In the genomic region with DNA sequence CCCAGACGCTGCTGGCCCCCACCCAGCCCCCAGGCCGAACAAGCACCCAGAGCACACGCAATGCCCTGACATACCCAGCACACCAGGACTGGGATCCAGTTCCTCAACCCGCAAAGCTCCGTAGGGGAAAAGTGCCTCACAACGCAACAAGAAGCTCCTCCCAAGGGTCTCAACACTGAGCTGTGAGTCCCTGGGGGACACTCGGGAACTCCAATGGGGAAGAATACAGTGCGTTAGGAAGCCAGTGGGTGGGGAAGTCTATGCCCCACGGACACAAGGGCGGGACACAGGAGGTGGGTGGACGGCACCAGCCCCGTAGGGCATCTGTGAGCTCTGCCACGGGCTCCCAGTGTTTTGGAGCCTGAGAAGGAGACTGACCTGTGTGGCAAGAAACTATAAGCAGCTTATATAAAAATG, we compare ENCODE assay signal across 9 cellular contexts. TPM values are rescaled to one million over a fixed set of nuclear protein-coding genes. Genes with fewer than 3 reads are reported as not detected.
A peak's percentile ranks its signal among the peaks of the same experiment; 100 is the strongest.
DNase-seq lines count a peak whose midpoint lies in the region; ATAC-seq and TF ChIP-seq lines count a peak whose summit lies in the region.
"Had no signal": no experiment of that assay in that cellular context is flagged by ENCODE, and none has a peak within 500 bp of the region (broad histone marks: within the 10 kb centered on the region; RNA-seq: fewer than 3 reads in every experiment).

No MANE protein-coding gene starts in this region.

- DNase-seq in SK-N-SH (no peak), SK-N-DZ (ENCODE audit: low spot score) (peak; percentile 44), fibroblast of gingiva (ENCODE audit: low read depth) (peak; percentile 65), COLO829 (ENCODE audit: low spot score) (no peak), SKM-1 treated with dmso at 0.1 percent for 144 hours (lab: John Stamatoyannopoulos, UW; ENCODE audit: unreplicated experiment) (no peak)
- DNase-seq: stimulated activated CD4-positive, alpha-beta T cell treated with anti-CD3 and anti-CD28 coated beads, Interleukin-1b, Interleukin-23, amount 100 ng/mL, for 48 hours had no signal

- no peak for TF ChIP-seq CTCF in SK-N-SH (IDR thresholded peaks at IDR 0.05)

- H3K4me1 ChIP-seq in SK-N-SH (ENCODE audit: control insufficient read depth in 1 of 2, insufficient read depth in 2 of 2, low read depth in 1 of 2, low read length in 1 of 2) = peaks cover 13 to 19% of the 10 kb centered on the region in 2 experiments; a peak in 2 of 4 replicates
- H3K4me1 ChIP-seq in stomach smooth muscle (ENCODE audit: control insufficient read depth, insufficient read depth, low read length) = peaks cover 38% of the 10 kb centered on the region

- H3K27ac ChIP-seq in SK-N-SH (ENCODE audit: low read depth in 2 of 2, low read length in 1 of 2) (0 out of 4 replicates have a peak overlapping the region, but pooled peaks of 1 of the 2 experiments have one; percentile 25), stomach smooth muscle (ENCODE audit: low read length) (peak overlapping the region; percentile 24)

- POLR2A ChIA-PET in SK-N-SH (lab: Yijun Ruan, JAX) = no interaction called here

- H3K4me2 ChIP-seq in SK-N-SH = peak overlapping the region; percentile 78

- ATAC-seq in SK-N-SH treated with all-trans-retinoic acid at 6 μM for 48 hours (no peak), GM21515 (IDR thresholded peaks at IDR 0.05; ENCODE audit: unreplicated experiment) (no peak)

- no peak overlapping the region for H2AFZ ChIP-seq in SK-N-SH (ENCODE audit: low read depth)

- H3K9ac ChIP-seq in SK-N-SH (peak overlapping the region; percentile 11; the same call in 1 of the 2 replicates), stomach smooth muscle (ENCODE audit: low read length in 2 of 2) (peak overlapping the region; percentile 37 to 55)

- no peaks in the 10 kb centered on the region for H3K9me3 ChIP-seq in SK-N-SH
- no peaks in the 10 kb centered on the region for H3K9me3 ChIP-seq in stomach smooth muscle (ENCODE audit: control insufficient read depth in 2 of 2, low read length in 2 of 2)

- peaks cover under 1 to 10% of the 10 kb centered on the region in 2 experiments for H3K36me3 ChIP-seq in SK-N-SH (replicated peaks in 1 of 2; ENCODE audit: control insufficient read depth in 1 of 2, insufficient read depth in 2 of 2, low read length in 1 of 2)
- peaks cover 8% of the 10 kb centered on the region in 2 donors for H3K36me3 ChIP-seq in stomach smooth muscle (ENCODE audit: control insufficient read depth in 2 of 2, insufficient read depth in 2 of 2, low read length in 2 of 2)

- no peaks in the 10 kb centered on the region for H3F3A ChIP-seq in SK-N-SH (replicated peaks; ENCODE audit: insufficient read depth)

- no peaks in the 10 kb centered on the region for H3K27me3 ChIP-seq in SK-N-SH (ENCODE audit: insufficient read depth)
- no peaks in the 10 kb centered on the region for H3K27me3 ChIP-seq in stomach smooth muscle (ENCODE audit: control insufficient read depth in 1 of 2, insufficient read depth in 2 of 2, low read length in 2 of 2)

- CTCF ChIA-PET in SK-N-SH (lab: Yijun Ruan, JAX) = interaction anchor here (0.5 to 11.4 kb wide), 2 partner anchors 30 to 46 kb away, joined by 3 to 122 read pairs; no protein-coding TSS in a partner anchor

- WGBS in SK-N-SH (ENCODE audit: low lambda C conversion rate) = 73% methylated on average over 13 of the region's 13 CpGs

- H4K20me1 ChIP-seq in SK-N-SH (ENCODE audit: insufficient read depth) = peaks cover 16% of the 10 kb centered on the region

- peaks cover 47% of the 10 kb centered on the region for H3K79me2 ChIP-seq in SK-N-SH (ENCODE audit: insufficient read depth)

- TF ChIP-seq EP300 in SK-N-SH (IDR thresholded peaks at IDR 0.05; ENCODE audit: borderline replicate concordance in 1 of 2, low read depth in 1 of 2, low read length in 1 of 2) = no peak

- no peak for TF ChIP-seq RAD21 in SK-N-SH (IDR thresholded peaks at IDR 0.05; ENCODE audit: low read length)

- no peaks in the 10 kb centered on the region for H3K9me2 ChIP-seq in SK-N-SH

- H3K4me3 ChIP-seq in SK-N-SH (ENCODE audit: low read depth in 2 of 2, low read length in 1 of 2) (peak overlapping the region; percentile 48 to 89), stomach smooth muscle (ENCODE audit: low read length in 2 of 2) (peak overlapping the region in 1 of 2 donors; percentile 67)

TF ChIP-seq in SK-N-SH, 30 proteins besides CTCF, POLR2A, EP300 and RAD21 (continues in another document):
- TF ChIP-seq RXRA (IDR thresholded peaks at IDR 0.05; ENCODE audit: borderline replicate concordance, low read depth) (no peak), FOSL2 (IDR thresholded peaks at IDR 0.05; ENCODE audit: borderline replicate concordance, low read depth) (no peak), RFX5 (IDR thresholded peaks at IDR 0.05; ENCODE audit: low read length) (no peak), YY1 (IDR thresholded peaks at IDR 0.05; ENCODE audit: low read depth) (no peak)

TF ChIP-seq in SK-N-SH treated with all-trans-retinoic acid at 6 μM for 48 hours, 23 proteins besides CTCF, POLR2A, EP300 and RAD21 (continues in another document):
- TF ChIP-seq CSDC2 (CRISPR knock-in tag; IDR thresholded peaks at IDR 0.05) (no peak), RARB (CRISPR knock-in tag; IDR thresholded peaks at IDR 0.05) (no peak)
- TF ChIP-seq, protein P1, sequence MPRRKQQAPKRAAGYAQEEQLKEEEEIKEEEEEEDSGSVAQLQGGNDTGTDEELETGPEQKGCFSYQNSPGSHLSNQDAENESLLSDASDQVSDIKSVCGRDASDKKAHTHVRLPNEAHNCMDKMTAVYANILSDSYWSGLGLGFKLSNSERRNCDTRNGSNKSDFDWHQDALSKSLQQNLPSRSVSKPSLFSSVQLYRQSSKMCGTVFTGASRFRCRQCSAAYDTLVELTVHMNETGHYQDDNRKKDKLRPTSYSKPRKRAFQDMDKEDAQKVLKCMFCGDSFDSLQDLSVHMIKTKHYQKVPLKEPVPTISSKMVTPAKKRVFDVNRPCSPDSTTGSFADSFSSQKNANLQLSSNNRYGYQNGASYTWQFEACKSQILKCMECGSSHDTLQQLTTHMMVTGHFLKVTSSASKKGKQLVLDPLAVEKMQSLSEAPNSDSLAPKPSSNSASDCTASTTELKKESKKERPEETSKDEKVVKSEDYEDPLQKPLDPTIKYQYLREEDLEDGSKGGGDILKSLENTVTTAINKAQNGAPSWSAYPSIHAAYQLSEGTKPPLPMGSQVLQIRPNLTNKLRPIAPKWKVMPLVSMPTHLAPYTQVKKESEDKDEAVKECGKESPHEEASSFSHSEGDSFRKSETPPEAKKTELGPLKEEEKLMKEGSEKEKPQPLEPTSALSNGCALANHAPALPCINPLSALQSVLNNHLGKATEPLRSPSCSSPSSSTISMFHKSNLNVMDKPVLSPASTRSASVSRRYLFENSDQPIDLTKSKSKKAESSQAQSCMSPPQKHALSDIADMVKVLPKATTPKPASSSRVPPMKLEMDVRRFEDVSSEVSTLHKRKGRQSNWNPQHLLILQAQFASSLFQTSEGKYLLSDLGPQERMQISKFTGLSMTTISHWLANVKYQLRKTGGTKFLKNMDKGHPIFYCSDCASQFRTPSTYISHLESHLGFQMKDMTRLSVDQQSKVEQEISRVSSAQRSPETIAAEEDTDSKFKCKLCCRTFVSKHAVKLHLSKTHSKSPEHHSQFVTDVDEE (CRISPR knock-in tag; IDR thresholded peaks at IDR 0.05) = no peak
- TF ChIP-seq, protein P2, sequence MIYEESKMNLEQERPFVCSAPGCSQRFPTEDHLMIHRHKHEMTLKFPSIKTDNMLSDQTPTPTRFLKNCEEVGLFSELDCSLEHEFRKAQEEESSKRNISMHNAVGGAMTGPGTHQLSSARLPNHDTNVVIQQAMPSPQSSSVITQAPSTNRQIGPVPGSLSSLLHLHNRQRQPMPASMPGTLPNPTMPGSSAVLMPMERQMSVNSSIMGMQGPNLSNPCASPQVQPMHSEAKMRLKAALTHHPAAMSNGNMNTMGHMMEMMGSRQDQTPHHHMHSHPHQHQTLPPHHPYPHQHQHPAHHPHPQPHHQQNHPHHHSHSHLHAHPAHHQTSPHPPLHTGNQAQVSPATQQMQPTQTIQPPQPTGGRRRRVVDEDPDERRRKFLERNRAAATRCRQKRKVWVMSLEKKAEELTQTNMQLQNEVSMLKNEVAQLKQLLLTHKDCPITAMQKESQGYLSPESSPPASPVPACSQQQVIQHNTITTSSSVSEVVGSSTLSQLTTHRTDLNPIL (CRISPR knock-in tag; IDR thresholded peaks at IDR 0.05; ENCODE audit: low read depth) = no peak

RNA-seq across cellular contexts. Expression of a gene that starts 1.6 kb away (rescaled TPM):
- polyA plus RNA-seq in SK-N-SH (2012; rRNA removed) = 36.0 and 40.6 TPM in 2 replicates
- 19.2 and 27.9 TPM in 2 replicates for polyA plus RNA-seq in SK-N-SH (2012; cell fraction: cytosol; rRNA removed)
- polyA plus RNA-seq in SK-N-SH (2012; cell fraction: nucleus; rRNA removed) = 28.1 and 32.0 TPM in 2 replicates
- 64.2 and 98.1 TPM in 2 replicates for polyA plus RNA-seq in SK-N-DZ (2014; cell fraction: cytosol; rRNA removed)
- 49.5 and 51.8 TPM in 2 replicates for polyA plus RNA-seq in SK-N-DZ (2014; cell fraction: nucleus; rRNA removed)

RNA-seq across cellular contexts. Expression of a gene that starts 2.2 kb away (rescaled TPM):
- 40.4 and 51.0 TPM in 2 replicates for polyA plus RNA-seq in SK-N-SH (2012; rRNA removed)
- polyA plus RNA-seq in SK-N-SH (2012; cell fraction: cytosol; rRNA removed) = 34.3 and 36.4 TPM in 2 replicates
- polyA plus RNA-seq in SK-N-SH (2012; cell fraction: nucleus; rRNA removed) = 88.5 and 114 TPM in 2 replicates
- 50.3 and 67.8 TPM in 2 replicates for polyA plus RNA-seq in SK-N-DZ (2014; cell fraction: cytosol; rRNA removed)
- 58.6 and 64.8 TPM in 2 replicates for polyA plus RNA-seq in SK-N-DZ (2014; cell fraction: nucleus; rRNA removed)

RNA-seq across cellular contexts. Expression of a gene that starts 12.6 kb away (rescaled TPM):
- polyA plus RNA-seq in SK-N-SH (2012; rRNA removed) = 0.67 and 0.74 TPM in 2 replicates
- polyA plus RNA-seq in SK-N-SH (2012; cell fraction: cytosol; rRNA removed) = 0.42 and 0.52 TPM in 2 replicates
- polyA plus RNA-seq in SK-N-SH (2012; cell fraction: nucleus; rRNA removed) = 3.7 and 4.3 TPM in 2 replicates
- 0.63 and 1.4 TPM in 2 replicates for polyA plus RNA-seq in SK-N-DZ (2014; cell fraction: cytosol; rRNA removed)
- 1.3 and 1.7 TPM in 2 replicates for polyA plus RNA-seq in SK-N-DZ (2014; cell fraction: nucleus; rRNA removed)

RNA-seq across cellular contexts. Expression of a gene that starts 53.8 kb away (rescaled TPM):
- polyA plus RNA-seq in SK-N-SH (2012; rRNA removed) = 78.4 and 103 TPM in 2 replicates
- 84.3 and 95.6 TPM in 2 replicates for polyA plus RNA-seq in SK-N-SH (2012; cell fraction: cytosol; rRNA removed)
- polyA plus RNA-seq in SK-N-SH (2012; cell fraction: nucleus; rRNA removed) = 75.1 and 87.3 TPM in 2 replicates
- polyA plus RNA-seq in SK-N-DZ (2014; cell fraction: cytosol; rRNA removed) = 160 and 214 TPM in 2 replicates
- polyA plus RNA-seq in SK-N-DZ (2014; cell fraction: nucleus; rRNA removed) = 125 and 144 TPM in 2 replicates

RNA-seq across cellular contexts. Expression of a gene that starts 56.4 kb away (rescaled TPM):
- polyA plus RNA-seq in SK-N-SH (2012; rRNA removed) = not detected in 2 replicates
- 0.04 TPM in 1 of 2 replicates, not detected in the other for polyA plus RNA-seq in SK-N-SH (2012; cell fraction: cytosol; rRNA removed)
- polyA plus RNA-seq in SK-N-SH (2012; cell fraction: nucleus; rRNA removed) = 0.82 and 1.2 TPM in 2 replicates
- 0.29 TPM in 1 of 2 replicates, not detected in the other for polyA plus RNA-seq in SK-N-DZ (2014; cell fraction: cytosol; rRNA removed)
- 0.20 and 0.46 TPM in 2 replicates for polyA plus RNA-seq in SK-N-DZ (2014; cell fraction: nucleus; rRNA removed)

Comparison
In these comparisons a context has a peak if more than half of its experiments do, and no peak if none do; other contexts are left out.
1. DNase-seq: peak in SK-N-DZ (single experiment) and fibroblast of gingiva (single experiment); none in SK-N-SH (single experiment), COLO829 (single experiment) and SKM-1 treated with dmso at 0.1 percent for 144 hours (single experiment).